19 cellular contexts compared by ENCODE assay signal in genomic region chr14:93303659-93304058, GRCh38. TPM values are rescaled to one million over a fixed set of nuclear protein-coding genes. Genes with fewer than 3 reads are reported as not detected.
A peak's percentile ranks its signal among the peaks of the same experiment; 100 is the strongest.
DNase-seq lines count a peak whose midpoint lies in the region; TF ChIP-seq lines count a peak whose summit lies in the region.
"Had no signal": no experiment of that assay in that cellular context is flagged by ENCODE, and none has a peak within 500 bp of the region (broad histone marks: within the 10 kb centered on the region; RNA-seq: fewer than 3 reads in every experiment).

No MANE protein-coding gene starts in this region.

- H3K4me1 Mint-ChIP-seq in nephron (peaks cover 48% of the 10 kb centered on the region), osteocyte (ENCODE audit: unreplicated experiment) (peaks cover 28% of the 10 kb centered on the region)

- H3K27me3 Mint-ChIP-seq in nephron (ENCODE audit: low read depth) (no peaks in the 10 kb centered on the region), osteocyte (ENCODE audit: unreplicated experiment) (no peaks in the 10 kb centered on the region)

- H3K4me3 Mint-ChIP-seq in nephron (no peak overlapping the region), osteocyte (ENCODE audit: unreplicated experiment) (no peak overlapping the region)
- H3K4me3 Mint-ChIP-seq: activated T-helper 1 cell treated with anti-CD3 and anti-CD28 coated beads, Interleukin-12 subunit alpha, Interleukin-12 subunit beta, Interleukin-2, Interleukin-4 antibody, amounts not matched to agents 30 ng/mL and 10 ng/mL and 1 ng/mL, durations not matched to agents 14 hours and 24 hours and 36 hours; WTC11 had no signal

- TF ChIP-seq CTCF in nephron (IDR thresholded peaks at IDR 0.05; ENCODE audit: unreplicated experiment in 3 of 3) = no peak
- no peak for TF ChIP-seq CTCF in osteocyte (IDR thresholded peaks at IDR 0.05)

- H3K27ac Mint-ChIP-seq in nephron = peak overlapping the region; percentile 61 to 90 (median 67)
- H3K27ac Mint-ChIP-seq in osteocyte (ENCODE audit: unreplicated experiment) = no peak overlapping the region
- H3K27ac Mint-ChIP-seq: activated T-helper 1 cell treated with anti-CD3 and anti-CD28 coated beads, Interleukin-12 subunit alpha, Interleukin-12 subunit beta, Interleukin-2, Interleukin-4 antibody, amounts not matched to agents 30 ng/mL and 10 ng/mL and 1 ng/mL, durations not matched to agents 14 hours and 24 hours and 36 hours had no signal

- DNase-seq in D341Med (ENCODE audit: low spot score) (peak; percentile 53), NCI-H82 treated with DMSO at 0.1 percent for 48 hours (lab: John Stamatoyannopoulos, UW; ENCODE audit: unreplicated experiment) (peak; percentile 86), glomerular visceral epithelial cell (ENCODE audit: extremely low spot score) (peak; percentile 21), NCI-H2171 (lab: John Stamatoyannopoulos, UW) (no peak), NCI-H2227 (lab: John Stamatoyannopoulos, UW; ENCODE audit: unreplicated experiment) (no peak), osteocyte (ENCODE audit: extremely low spot score, unreplicated experiment) (no peak), middle frontal gyrus (ENCODE audit: extremely low spot score, low spot score) (no peak)
- DNase-seq: activated CD8-positive, alpha-beta memory T cell treated with anti-CD3 and anti-CD28 coated beads for 24 hours; foreskin fibroblast; GF-D8; NCI-H2029; small intestine; SW 1271 had no signal

- H3K36me3 Mint-ChIP-seq in nephron (ENCODE audit: low read depth) (no peaks in the 10 kb centered on the region), osteocyte (ENCODE audit: unreplicated experiment) (no peaks in the 10 kb centered on the region)
- H3K36me3 Mint-ChIP-seq: WTC11 had no signal

- H3K9me3 Mint-ChIP-seq in nephron (no peaks in the 10 kb centered on the region), osteocyte (ENCODE audit: unreplicated experiment) (no peaks in the 10 kb centered on the region)
- H3K9me3 Mint-ChIP-seq: activated T-helper 1 cell treated with anti-CD3 and anti-CD28 coated beads, Interleukin-12 subunit alpha, Interleukin-12 subunit beta, Interleukin-2, Interleukin-4 antibody, amounts not matched to agents 30 ng/mL and 10 ng/mL and 1 ng/mL, durations not matched to agents 14 hours and 24 hours and 36 hours; WTC11 had no signal

RNA-seq across cellular contexts. Expression of gene BTBD7, which starts 29.2 kb away (rescaled TPM):
- 43.4 and 45.9 TPM in 2 replicates for total RNA-seq in osteocyte

RNA-seq across cellular contexts. Expression of gene COX8C, which starts 43.3 kb away (rescaled TPM):
- not detected in 2 replicates for total RNA-seq in osteocyte
- total RNA-seq: activated T-helper 1 cell treated with anti-CD3 and anti-CD28 coated beads, Interleukin-12 subunit alpha, Interleukin-12 subunit beta, Interleukin-2, Interleukin-4 antibody, amounts not matched to agents 30 ng/mL and 10 ng/mL and 1 ng/mL, durations not matched to agents 14 hours and 24 hours and 36 hours; mesenteric fat pad; ovary; thyroid gland; WTC11 had no signal

Comparison
In these comparisons a context has a peak if more than half of its experiments do, and no peak if none do; other contexts are left out.
1. DNase-seq: peak in D341Med (single experiment), NCI-H82 treated with DMSO at 0.1 percent for 48 hours (single experiment) and glomerular visceral epithelial cell (single experiment); none in NCI-H2171 (single experiment), NCI-H2227 (single experiment), osteocyte (single experiment) and middle frontal gyrus (single experiment).